2 cellular contexts compared by ENCODE assay signal in genomic region chr5:74648835-74649286, GRCh38.
TF ChIP-seq lines count a peak whose summit lies in the region.

No MANE protein-coding gene starts in this region.

TF ChIP-seq in SK-N-SH treated with all-trans-retinoic acid at 6 μM for 48 hours, 23 proteins besides CTCF, POLR2A, EP300 and RAD21 (continued from another document):
- TF ChIP-seq CSRNP3 (CRISPR knock-in tag; IDR thresholded peaks at IDR 0.05) (no peak), ESRRG (CRISPR knock-in tag; IDR thresholded peaks at IDR 0.05) (no peak), PPARA (CRISPR knock-in tag; IDR thresholded peaks at IDR 0.05; ENCODE audit: borderline replicate concordance) (no peak), GLIS3 (CRISPR knock-in tag; IDR thresholded peaks at IDR 0.05) (no peak)

TF ChIP-seq in H1, 55 proteins besides CTCF, POLR2A, EP300 and RAD21 (continued from another document):
- TF ChIP-seq ASH2L (IDR thresholded peaks at IDR 0.05; ENCODE audit: low read length) = no peak
- TF ChIP-seq USF2 (IDR thresholded peaks at IDR 0.05; ENCODE audit: low read length) = no peak
- no peak for TF ChIP-seq GTF2F1 (IDR thresholded peaks at IDR 0.05; ENCODE audit: borderline replicate concordance, low read depth, low read length)
- TF ChIP-seq NANOG (IDR thresholded peaks at IDR 0.05; ENCODE audit: insufficient read depth, low read depth, low read length, poor library complexity, severe bottlenecking) = no peak
- no peak for TF ChIP-seq PHF8 (conservative IDR thresholded peaks at IDR 0.05; ENCODE audit: low read depth, low read length)
TF ChIP-seq in H1: peak in this region for 0.
